Comparison of ENCODE assay signal across 9 cellular contexts in the genomic region with DNA sequence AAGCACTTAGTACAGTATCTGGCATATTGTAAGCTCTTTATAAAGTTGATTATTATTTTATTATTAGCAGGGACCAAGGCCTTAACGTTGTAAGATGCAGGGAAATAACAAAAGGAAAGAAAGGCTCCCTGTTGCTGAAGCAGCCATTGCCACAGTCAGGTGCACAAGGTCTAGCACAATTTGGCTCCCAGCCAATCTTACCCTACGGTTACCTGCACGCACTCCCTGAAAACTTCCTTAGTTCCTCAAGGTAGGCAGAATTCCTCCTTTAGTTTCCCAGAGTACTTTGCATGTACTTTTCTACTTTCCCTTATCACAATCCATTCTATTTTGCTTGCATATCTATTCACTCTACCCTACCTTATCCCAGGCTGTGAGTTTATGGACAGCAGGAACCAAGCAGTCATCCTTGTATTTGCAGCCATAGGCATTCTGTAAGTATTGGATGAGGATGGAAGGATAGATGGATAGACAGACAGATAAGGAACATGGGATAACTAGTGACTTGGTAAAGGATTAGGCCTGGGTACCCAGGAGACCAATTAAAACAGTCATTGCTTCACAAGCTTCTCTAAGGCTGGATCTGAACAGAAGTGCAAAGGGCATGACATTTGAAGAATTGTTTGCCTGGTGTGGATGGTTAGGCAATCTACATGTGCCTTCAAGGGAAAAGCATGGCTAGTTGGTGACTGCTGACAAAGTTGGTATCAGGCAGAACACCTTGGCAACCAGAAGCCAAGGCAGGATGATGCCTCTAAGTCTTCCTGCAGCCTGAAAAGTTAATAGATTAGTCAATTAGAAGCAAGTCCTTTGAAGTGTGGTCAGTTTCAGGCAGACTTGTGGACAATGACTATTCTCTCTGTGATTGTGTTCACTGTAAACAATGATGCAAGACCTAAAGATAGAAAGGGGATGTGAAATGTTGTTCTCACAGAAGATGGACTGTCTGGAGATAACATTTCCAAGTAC. TPM values are rescaled to one million over a fixed set of nuclear protein-coding genes. Genes with fewer than 3 reads are reported as not detected.
A peak's percentile ranks its signal among the peaks of the same experiment; 100 is the strongest.
DNase-seq lines count a peak whose midpoint lies in the region; ATAC-seq and TF ChIP-seq lines count a peak whose summit lies in the region.
"Had no signal": no experiment of that assay in that cellular context is flagged by ENCODE, and none has a peak within 500 bp of the region (broad histone marks: within the 10 kb centered on the region; RNA-seq: fewer than 3 reads in every experiment).

No MANE protein-coding gene starts in this region.

- CTCF ChIA-PET in RWPE1 (lab: Yijun Ruan, JAX) (no interaction called here), T-cell (lab: Charles Lee) (no interaction called here)

- peaks cover 3 to 14% (median 8%) of the 10 kb centered on the region in 3 donors for H3K4me1 Mint-ChIP-seq in T-cell
- peaks cover 4% of the 10 kb centered on the region for H3K4me1 Mint-ChIP-seq in T-helper 2 cell treated with Interferon-gamma antibody and Interleukin-4, amounts not matched to agents 5 μg/mL and 100 μg/mL, for 36 hours (ENCODE audit: low read depth)

- no peak overlapping the region for H3K27ac Mint-ChIP-seq in T-cell
- H3K27ac Mint-ChIP-seq in T-helper 2 cell treated with Interferon-gamma antibody and Interleukin-4, amounts not matched to agents 5 μg/mL and 100 μg/mL, for 36 hours = no peak overlapping the region
- H3K27ac Mint-ChIP-seq: activated naive CD4-positive, alpha-beta T cell treated with anti-CD3 and anti-CD28 coated beads, Interleukin-2, amount 50 U/mL, for 24 hours had no signal

- POLR2A ChIA-PET in RWPE1 (lab: Yijun Ruan, JAX; ENCODE audit: low non-redundant PET) = no interaction called here
- POLR2A ChIA-PET in T-cell (lab: Charles Lee) = interaction anchor here in 1 of 2 donors (0.5 to 0.7 kb wide), 2 partner anchors 87 to 149 kb away, joined by 3 read pairs; no protein-coding TSS in a partner anchor

- ATAC-seq in GM18870 (IDR thresholded peaks at IDR 0.05; ENCODE audit: unreplicated experiment) (peak; percentile 98), HG02759 (IDR thresholded peaks at IDR 0.05; ENCODE audit: unreplicated experiment) (peak; percentile 94), T-cell (replicated peaks in 1 of 4) (no peak)

- no peak overlapping the region for H3K4me3 Mint-ChIP-seq in T-cell
- no peak overlapping the region for H3K4me3 Mint-ChIP-seq in T-helper 2 cell treated with Interferon-gamma antibody and Interleukin-4, amounts not matched to agents 5 μg/mL and 100 μg/mL, for 36 hours
- H3K4me3 Mint-ChIP-seq: activated naive CD4-positive, alpha-beta T cell treated with anti-CD3 and anti-CD28 coated beads, Interleukin-2, amount 50 U/mL, for 24 hours had no signal

- H3K27me3 Mint-ChIP-seq in T-cell = no peaks in the 10 kb centered on the region
- peaks cover 4% of the 10 kb centered on the region for H3K27me3 Mint-ChIP-seq in T-helper 2 cell treated with Interferon-gamma antibody and Interleukin-4, amounts not matched to agents 5 μg/mL and 100 μg/mL, for 36 hours (ENCODE audit: low read depth)
- H3K27me3 Mint-ChIP-seq: activated naive CD4-positive, alpha-beta T cell treated with anti-CD3 and anti-CD28 coated beads, Interleukin-2, amount 50 U/mL, for 24 hours had no signal

- no peaks in the 10 kb centered on the region for H3K9me3 Mint-ChIP-seq in T-cell
- H3K9me3 Mint-ChIP-seq in T-helper 2 cell treated with Interferon-gamma antibody and Interleukin-4, amounts not matched to agents 5 μg/mL and 100 μg/mL, for 36 hours = no peaks in the 10 kb centered on the region
- H3K9me3 Mint-ChIP-seq: activated naive CD4-positive, alpha-beta T cell treated with anti-CD3 and anti-CD28 coated beads, Interleukin-2, amount 50 U/mL, for 24 hours had no signal

- no peaks in the 10 kb centered on the region for H3K36me3 Mint-ChIP-seq in T-cell
- H3K36me3 Mint-ChIP-seq in T-helper 2 cell treated with Interferon-gamma antibody and Interleukin-4, amounts not matched to agents 5 μg/mL and 100 μg/mL, for 36 hours (ENCODE audit: low read depth) = no peaks in the 10 kb centered on the region

- peak; percentile 28 to 60 for DNase-seq in NOMO-1 (lab: John Stamatoyannopoulos, UW; ENCODE audit: unreplicated experiment in 2 of 2)
- DNase-seq in putamen (ENCODE audit: low spot score) = peak; percentile 14
- DNase-seq in RWPE1 (ENCODE audit: low spot score) = no peak
- DNase-seq in T-cell = no peak
- DNase-seq in AG08396 (ENCODE audit: low spot score) = no peak
- DNase-seq in T-helper 2 cell treated with Interferon-gamma antibody and Interleukin-4, amounts not matched to agents 5 μg/mL and 100 μg/mL, for 36 hours (ENCODE audit: low spot score) = no peak

- no peak overlapping the region for H3K27ac ChIP-seq in RWPE1

- TF ChIP-seq CTCF in RWPE1 (conservative IDR thresholded peaks at IDR 0.05; ENCODE audit: low read depth) = no peak

RNA-seq across cellular contexts. Expression of gene JAK1, which starts 20.8 kb away (rescaled TPM):
- 100 to 1,000 TPM; 272 to 323 (median 288) TPM for total RNA-seq in T-cell

Comparison
In these comparisons a context has a peak if more than half of its experiments do, and no peak if none do; other contexts are left out.
1. ATAC-seq: peak in GM18870 (single experiment) and HG02759 (single experiment); none in T-cell (0 of 4).
2. DNase-seq: peak in NOMO-1 (2 of 2) and putamen (single experiment); none in RWPE1 (single experiment), T-cell (0 of 34), AG08396 (single experiment) and T-helper 2 cell treated with Interferon-gamma antibody and Interleukin-4, amounts not matched to agents 5 μg/mL and 100 μg/mL, for 36 hours (single experiment).